In genomic region chr10:98414578-98414931, GRCh38 we compare ENCODE assay signal across 8 cellular contexts. TPM values are rescaled to one million over a fixed set of nuclear protein-coding genes. Genes with fewer than 3 reads are reported as not detected.
DNase-seq lines count a peak whose midpoint lies in the region; ATAC-seq and TF ChIP-seq lines count a peak whose summit lies in the region.

No MANE protein-coding gene starts in this region.

- H3K27me3 ChIP-seq in body of pancreas (no peaks in the 10 kb centered on the region), tibial nerve (no peaks in the 10 kb centered on the region)

- no peak for DNase-seq in activated T-cell treated with anti-CD3 and anti-CD28 coated beads, Interleukin-2, amount 50 U/mL, for 24 hours
- DNase-seq in activated T-cell treated with anti-CD3 and anti-CD28 coated beads, Interleukin-2, amount 50 U/mL, for 1 hour, result no peak
- DNase-seq in body of pancreas, result no peak
- no peak for DNase-seq in lower leg skin (ENCODE audit: low spot score in 2 of 2)
- no peak for DNase-seq in tibial nerve (ENCODE audit: low spot score in 2 of 2)
- DNase-seq in NCI-H2171 (lab: John Stamatoyannopoulos, UW), result no peak
- no peak for DNase-seq in SIG-M5 treated with dmso at 0.1 percent for 504 hours (lab: John Stamatoyannopoulos, UW; ENCODE audit: unreplicated experiment)
- no peak for DNase-seq in H4 (ENCODE audit: low spot score)

- TF ChIP-seq CTCF in body of pancreas (IDR thresholded peaks at IDR 0.05) (no peak), lower leg skin (IDR thresholded peaks at IDR 0.05) (no peak), tibial nerve (IDR thresholded peaks at IDR 0.05) (no peak)

- H3K36me3 Mint-ChIP-seq in activated T-cell treated with anti-CD3 and anti-CD28 coated beads, Interleukin-2, amount 50 U/mL, for 24 hours (ENCODE audit: low read depth), result peaks cover 38% of the 10 kb centered on the region

- TF ChIP-seq POLR2A in body of pancreas (IDR thresholded peaks at IDR 0.05) (no peak), lower leg skin (IDR thresholded peaks at IDR 0.05) (no peak), tibial nerve (IDR thresholded peaks at IDR 0.05) (no peak)

- peak overlapping the region; percentile 74 for H3K4me3 Mint-ChIP-seq in activated T-cell treated with anti-CD3 and anti-CD28 coated beads, Interleukin-2, amount 50 U/mL, for 24 hours

- 60 to 64% methylated on average over 2 to 3 of the region's 3 CpGs for WGBS in body of pancreas, 2 donors
- 25 to 29% methylated on average over 3 of the region's 3 CpGs for WGBS in lower leg skin, 2 donors
- WGBS in tibial nerve, 2 donors, result 23 to 32% methylated on average over 3 of the region's 3 CpGs

- no peak for TF ChIP-seq EP300 in tibial nerve (IDR thresholded peaks at IDR 0.05)

- ATAC-seq in body of pancreas, result no peak

- H3K9me3 ChIP-seq in body of pancreas (no peaks in the 10 kb centered on the region), tibial nerve (no peaks in the 10 kb centered on the region)

- peak overlapping the region; percentile 94 for H3K27ac Mint-ChIP-seq in activated T-cell treated with anti-CD3 and anti-CD28 coated beads, Interleukin-2, amount 50 U/mL, for 24 hours

- H3K4me1 ChIP-seq in body of pancreas, result peaks cover 20% of the 10 kb centered on the region
- peaks cover 0 to 32% (median 12%) of the 10 kb centered on the region in 4 donors for H3K4me1 ChIP-seq in tibial nerve

- peak overlapping the region; percentile 69 to 83 (median 78) for H3K27ac ChIP-seq in body of pancreas
- H3K27ac ChIP-seq in tibial nerve, result peak overlapping the region; percentile 63 to 85 (median 83)

- H3K36me3 ChIP-seq in body of pancreas (replicated peaks in 1 of 2; ENCODE audit: insufficient read depth in 1 of 2, low read depth in 2 of 2) (peaks cover 0 to 10% of the 10 kb centered on the region in 2 donors), tibial nerve (peaks cover 3 to 53% (median 3%) of the 10 kb centered on the region in 3 donors)

- H3K4me1 Mint-ChIP-seq in activated T-cell treated with anti-CD3 and anti-CD28 coated beads, Interleukin-2, amount 50 U/mL, for 24 hours (ENCODE audit: low read depth), result peaks cover 22% of the 10 kb centered on the region

- no peak overlapping the region for H3K4me3 ChIP-seq in body of pancreas
- peak overlapping the region; percentile 28 for H3K4me3 ChIP-seq in lower leg skin (ENCODE audit: low read depth, poor library complexity, severe bottlenecking)
- peak overlapping the region; percentile 45 to 65 (median 56) for H3K4me3 ChIP-seq in tibial nerve

- no peaks in the 10 kb centered on the region for H3K9me3 Mint-ChIP-seq in activated T-cell treated with anti-CD3 and anti-CD28 coated beads, Interleukin-2, amount 50 U/mL, for 24 hours

- intact Hi-C loops in body of pancreas (cut with DNase I), result no loop called here
- intact Hi-C loops in lower leg skin (cut with DNase I; ENCODE audit: low total_unique reads), result no loop called here

- no peaks in the 10 kb centered on the region for H3K27me3 Mint-ChIP-seq in activated T-cell treated with anti-CD3 and anti-CD28 coated beads, Interleukin-2, amount 50 U/mL, for 24 hours

RNA-seq across cellular contexts. Expression of gene PYROXD2, which starts 0.4 kb away (rescaled TPM):
- 1 to 10 TPM; 4.9 to 8.6 TPM for total RNA-seq in body of pancreas
- total RNA-seq in lower leg skin, result 1 to 10 TPM in 3 of 4 donors, under 1 TPM in 1; 0.97 to 6.7 (median 3.8) TPM
- total RNA-seq in tibial nerve, result 10 to 100 TPM; 14.2 to 27.0 (median 20.8) TPM
- total RNA-seq in H4 (2014; rRNA removed; shearing (Covaris generic)), result 3.4 and 4.2 TPM in 2 replicates

RNA-seq across cellular contexts. Expression of gene HPS1, which starts 32.2 kb away (rescaled TPM):
- total RNA-seq in body of pancreas (10 to 100 TPM; 40.0 to 53.7 TPM), lower leg skin (10 to 100 TPM; 23.3 to 63.9 (median 54.8) TPM), tibial nerve (100 to 1,000 TPM in 1 of 4 donors, 10 to 100 TPM in 3; 38.7 to 101 (median 62.5) TPM)
- total RNA-seq in H4 (2014; rRNA removed; shearing (Covaris generic)), result 20.4 and 22.3 TPM in 2 replicates

Comparison
In these comparisons a context has a peak if more than half of its experiments do, and no peak if none do; other contexts are left out.
1. H3K4me3 ChIP-seq: peak in lower leg skin (single experiment) and tibial nerve (4 of 4); none in body of pancreas (0 of 2).